28 cellular contexts compared by ENCODE assay signal in the genomic region with DNA sequence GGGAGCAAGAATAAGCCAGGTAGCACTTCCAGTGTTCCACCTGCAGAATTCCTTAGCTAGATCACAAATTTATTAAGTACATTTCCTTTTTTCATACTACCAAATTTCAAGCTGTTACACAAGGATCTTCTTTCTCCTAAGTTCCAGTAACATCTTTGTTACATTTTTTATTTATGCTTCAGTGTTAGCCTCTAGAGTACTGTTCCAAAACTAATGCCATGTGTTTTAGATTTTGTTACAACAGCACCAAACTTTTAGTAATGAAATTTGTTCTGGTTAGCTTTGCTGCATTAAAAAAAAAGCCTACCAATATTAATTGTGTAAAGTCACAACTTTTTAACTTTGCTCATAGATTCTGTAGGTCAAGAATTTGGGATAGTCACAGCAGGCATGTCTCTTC.
"Had no signal": no experiment of that assay in that cellular context is flagged by ENCODE, and none has a peak within 500 bp of the region (broad histone marks: within the 10 kb centered on the region; RNA-seq: fewer than 3 reads in every experiment).

No MANE protein-coding gene starts in this region.

- H3K4me3 ChIP-seq: hepatocyte, left ventricle myocardium inferior, lung, mucosa of descending colon, pancreas, prostate gland, skin epidermis, suprapubic skin, thoracic aorta, tibial artery, uterus had no signal

- H3K4me1 Mint-ChIP-seq: naive thymus-derived CD4-positive, alpha-beta T cell; nephron; neural crest cell had no signal

- DNase-seq: islet precursor cell; left ventricle myocardium inferior; mesendoderm; midbrain; mucosa of descending colon; naive thymus-derived CD4-positive, alpha-beta T cell; nucleus accumbens; pancreas; posterior cingulate gyrus; retina; right cardiac atrium; stimulated activated CD4-positive, alpha-beta T cell treated with anti-CD3 and anti-CD28 coated beads, Interleukin-12 subunit alpha, Interleukin-12 subunit beta, amount 100 ng/mL, for 4 hours; stimulated activated CD4-positive, alpha-beta T cell treated with anti-CD3 and anti-CD28 coated beads, Interleukin-15, amount 100 ng/mL, for 24 hours; stimulated activated CD4-positive, alpha-beta T cell treated with anti-CD3 and anti-CD28 coated beads, Interleukin-2, amount 100 ng/mL, for 24 hours; stimulated activated CD4-positive, alpha-beta T cell treated with anti-CD3 and anti-CD28 coated beads, Interleukin-4, amount 100 ng/mL, for 1 hour; stimulated activated naive CD4-positive, alpha-beta T cell; tibial artery; uterus had no signal

- H3K9me3 ChIP-seq: pancreas, prostate gland had no signal

- H3K27me3 Mint-ChIP-seq: naive thymus-derived CD4-positive, alpha-beta T cell; stimulated activated naive CD8-positive, alpha-beta T cell treated with anti-CD3 and anti-CD28 coated beads, Interleukin-15, Interleukin-2, amounts not matched to agents 100 ng/mL and 50 ng/mL, for 24 hours had no signal

- H3K27me3 ChIP-seq: hepatocyte, pancreas, suprapubic skin, tibial artery, uterus had no signal

- ATAC-seq: mucosa of descending colon; naive thymus-derived CD4-positive, alpha-beta T cell; pancreas; right cardiac atrium; sciatic nerve had no signal

- H3K36me3 ChIP-seq: pancreas, prostate gland, suprapubic skin, thoracic aorta, uterus had no signal

- H3K4me1 ChIP-seq: left ventricle myocardium inferior, pancreas, prostate gland, suprapubic skin, tibial artery, uterus had no signal

- H3K27ac Mint-ChIP-seq: naive thymus-derived CD4-positive, alpha-beta T cell; nephron; stimulated activated naive CD8-positive, alpha-beta T cell treated with anti-CD3 and anti-CD28 coated beads, Interleukin-15, Interleukin-2, amounts not matched to agents 100 ng/mL and 50 ng/mL, for 24 hours had no signal

- H3K4me3 Mint-ChIP-seq: naive thymus-derived CD4-positive, alpha-beta T cell; nephron; neural crest cell; stimulated activated naive CD8-positive, alpha-beta T cell treated with anti-CD3 and anti-CD28 coated beads, Interleukin-15, Interleukin-2, amounts not matched to agents 100 ng/mL and 50 ng/mL, for 24 hours had no signal
